ENCODE assay signal across 19 cellular contexts in genomic region chr7:118862733-118863132, GRCh38.
"Had no signal": no experiment of that assay in that cellular context is flagged by ENCODE, and none has a peak within 500 bp of the region (broad histone marks: within the 10 kb centered on the region; RNA-seq: fewer than 3 reads in every experiment).

No MANE protein-coding gene starts in this region.

- H3K9me3 Mint-ChIP-seq: mesothelial cell of epicardium, naive B cell had no signal

- H3K4me1 ChIP-seq: esophagus muscularis mucosa, foreskin keratinocyte, gastroesophageal sphincter, heart left ventricle, left lung, lower lobe of right lung had no signal

- H3K27ac ChIP-seq: coronary artery, dorsolateral prefrontal cortex, esophagus muscularis mucosa, foreskin keratinocyte, gastroesophageal sphincter, heart left ventricle, hepatocyte, left lung, lower lobe of right lung had no signal

- H3K27ac Mint-ChIP-seq: mesothelial cell of epicardium, naive B cell had no signal

- ATAC-seq: foreskin keratinocyte, gastroesophageal sphincter, heart left ventricle, left cardiac atrium, left lung, left ventricle myocardium superior, lower lobe of right lung, mucosa of descending colon had no signal

- H2AFZ ChIP-seq: hepatocyte had no signal

- H3K4me3 Mint-ChIP-seq: mesothelial cell of epicardium, naive B cell had no signal

- H3K4me2 ChIP-seq: hepatocyte had no signal

- H3K79me2 ChIP-seq: hepatocyte had no signal

- H3K36me3 ChIP-seq: esophagus muscularis mucosa, gastroesophageal sphincter, heart left ventricle, left lung, lower lobe of right lung had no signal

- H3K4me1 Mint-ChIP-seq: naive B cell had no signal

- DNase-seq: dermis blood vessel endothelial cell; dorsolateral prefrontal cortex; effector CD4-positive, alpha-beta T cell; effector memory CD4-positive, alpha-beta T cell; foreskin keratinocyte; heart left ventricle; hypothalamus; left cardiac atrium; left lung; left ventricle myocardium superior; lower lobe of right lung; mesenchymal stem cell; mucosa of descending colon; naive B cell had no signal

- H3K9me3 ChIP-seq: esophagus muscularis mucosa, gastroesophageal sphincter, lower lobe of right lung, mucosa of descending colon had no signal

- H3K36me3 Mint-ChIP-seq: mesothelial cell of epicardium, naive B cell had no signal

- H3K4me3 ChIP-seq: coronary artery, dorsolateral prefrontal cortex, esophagus muscularis mucosa, gastroesophageal sphincter, heart left ventricle, hepatocyte, left lung, lower lobe of right lung, mucosa of descending colon had no signal

- H3K27me3 ChIP-seq: esophagus muscularis mucosa, foreskin keratinocyte, gastroesophageal sphincter, heart left ventricle, hepatocyte, left lung had no signal

- H3K27me3 Mint-ChIP-seq: naive B cell had no signal
